8 cellular contexts compared by ENCODE assay signal in genomic region chr20:31691646-31692275, GRCh38. TPM values are rescaled to one million over a fixed set of nuclear protein-coding genes. Genes with fewer than 3 reads are reported as not detected.
DNase-seq lines count a peak whose midpoint lies in the region; ATAC-seq lines count a peak whose summit lies in the region.

No MANE protein-coding gene starts in this region.

- H3K36me3 Mint-ChIP-seq in activated naive CD8-positive, alpha-beta T cell treated with anti-CD3 and anti-CD28 coated beads for 36 hours, result peaks cover 54% of the 10 kb centered on the region

- no peak for DNase-seq in activated naive CD8-positive, alpha-beta T cell treated with anti-CD3 and anti-CD28 coated beads for 36 hours
- DNase-seq in renal cortical epithelial cell (ENCODE audit: low read depth) (peak; percentile 67), hippocampal formation (lab: John Stamatoyannopoulos, UW) (no peak), NK-92 (lab: John Stamatoyannopoulos, UW; ENCODE audit: unreplicated experiment) (no peak)
- DNase-seq in activated CD4-positive, alpha-beta T cell treated with anti-CD3 and anti-CD28 coated beads for 1 hour, result no peak

- ATAC-seq in GM18517 (IDR thresholded peaks at IDR 0.05; ENCODE audit: unreplicated experiment) (peak; percentile 57), HG03175 (IDR thresholded peaks at IDR 0.05; ENCODE audit: unreplicated experiment) (peak; percentile 69), GM21619 (IDR thresholded peaks at IDR 0.05; ENCODE audit: unreplicated experiment) (no peak)

- no peaks in the 10 kb centered on the region for H3K27me3 Mint-ChIP-seq in activated naive CD8-positive, alpha-beta T cell treated with anti-CD3 and anti-CD28 coated beads for 36 hours

- H3K27ac Mint-ChIP-seq in activated naive CD8-positive, alpha-beta T cell treated with anti-CD3 and anti-CD28 coated beads for 36 hours, result peak overlapping the region; percentile 63

- H3K4me1 Mint-ChIP-seq in activated naive CD8-positive, alpha-beta T cell treated with anti-CD3 and anti-CD28 coated beads for 36 hours, result peaks cover 58% of the 10 kb centered on the region

- H3K4me3 Mint-ChIP-seq in activated naive CD8-positive, alpha-beta T cell treated with anti-CD3 and anti-CD28 coated beads for 36 hours, result peak overlapping the region; percentile 26

- H3K9me3 Mint-ChIP-seq in activated naive CD8-positive, alpha-beta T cell treated with anti-CD3 and anti-CD28 coated beads for 36 hours, result no peaks in the 10 kb centered on the region

RNA-seq across cellular contexts. Expression of gene BCL2L1, which starts 30.9 kb away (rescaled TPM):
- 100 to 1,000 TPM; 196 to 206 TPM for total RNA-seq in activated naive CD8-positive, alpha-beta T cell treated with anti-CD3 and anti-CD28 coated beads for 36 hours
- 182 and 222 TPM in 2 replicates for total RNA-seq in renal cortical epithelial cell

RNA-seq across cellular contexts. Expression of gene TPX2, which starts 47.3 kb away (rescaled TPM):
- 100 to 1,000 TPM; 111 TPM for total RNA-seq in activated naive CD8-positive, alpha-beta T cell treated with anti-CD3 and anti-CD28 coated beads for 36 hours
- total RNA-seq in renal cortical epithelial cell, result 7.2 and 27.6 TPM in 2 replicates

RNA-seq across cellular contexts. Expression of gene COX4I2, which starts 54.0 kb away (rescaled TPM):
- total RNA-seq in activated naive CD8-positive, alpha-beta T cell treated with anti-CD3 and anti-CD28 coated beads for 36 hours, result not detected
- not detected in 2 replicates for total RNA-seq in renal cortical epithelial cell
